ENCODE assay signal across 27 cellular contexts in genomic region chr16:61587526-61587925, GRCh38.
DNase-seq lines count a peak whose midpoint lies in the region; FAIRE-seq lines count a peak whose summit lies in the region.
"Had no signal": no experiment of that assay in that cellular context is flagged by ENCODE, and none has a peak within 500 bp of the region (broad histone marks: within the 10 kb centered on the region; RNA-seq: fewer than 3 reads in every experiment).

No MANE protein-coding gene starts in this region.

- no peak for FAIRE-seq in frontal cortex (lab: Jason Lieb, UNC)
- FAIRE-seq: A204.1, A549, D721Med had no signal

- intact Hi-C loops in head of caudate nucleus (cut with DNase I), result no loop called here

- DNase-seq in head of caudate nucleus (peak in 29 of 42 donors; percentile 5 to 75 (median 33)), putamen (ENCODE audit: low spot score) (peak; percentile 56), frontal cortex (ENCODE audit: low spot score in 2 of 2) (no peak), LoVo (ENCODE audit: low spot score) (no peak)
- DNase-seq: 8988T; ACHN; AML-193; BE2C; C1 segment of cervical spinal cord; Caco-2; Calu3; CD4-positive, alpha-beta memory T cell; CD4-positive, alpha-beta T cell; CD4-positive, CD25-positive, alpha-beta regulatory T cell; CD8-positive, alpha-beta memory T cell; CD8-positive, alpha-beta T cell; COR-L47; DMS 273 treated with DMSO at 0.1 percent for 48 hours; DMS153; DMS53; DMS79; DMS79 treated with DMSO at 0.1 percent for 48 hours; DND-41; EL had no signal

Comparison
In these comparisons a context has a peak if more than half of its experiments do, and no peak if none do; other contexts are left out.
1. DNase-seq: peak in head of caudate nucleus (29 of 42) and putamen (single experiment); none in frontal cortex (0 of 2) and LoVo (single experiment).